Comparison of ENCODE assay signal across 9 cellular contexts in the genomic region with DNA sequence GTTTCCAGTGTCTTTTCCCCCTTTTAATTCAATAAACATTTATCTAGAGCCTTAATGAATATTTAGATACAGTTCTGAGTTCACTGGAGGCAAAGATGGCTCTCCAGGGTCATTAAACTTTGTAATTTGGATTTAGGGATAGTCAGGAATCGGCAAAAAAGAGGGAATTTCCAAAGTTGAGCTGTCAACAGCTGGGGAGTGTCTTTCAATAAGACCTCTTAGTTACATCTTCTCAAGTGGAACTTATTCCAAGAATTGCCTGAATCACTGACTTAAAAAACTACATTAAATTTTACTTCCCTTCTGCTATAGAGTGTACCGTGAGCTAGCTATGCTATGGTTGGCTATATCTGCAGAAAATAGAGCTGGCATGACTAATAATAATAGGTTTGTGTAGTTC. TPM values are rescaled to one million over a fixed set of nuclear protein-coding genes. Genes with fewer than 3 reads are reported as not detected.
DNase-seq lines count a peak whose midpoint lies in the region; ATAC-seq, FAIRE-seq and TF ChIP-seq lines count a peak whose summit lies in the region.
"Had no signal": no experiment of that assay in that cellular context is flagged by ENCODE, and none has a peak within 500 bp of the region (broad histone marks: within the 10 kb centered on the region; RNA-seq: fewer than 3 reads in every experiment).

No MANE protein-coding gene starts in this region.

- H3K27ac ChIP-seq in heart right ventricle, result peak overlapping the region; percentile 90 to 98 (median 92)
- H3K27ac ChIP-seq in GM12878 (ENCODE audit: control insufficient read depth, insufficient read depth), result peak overlapping the region; percentile 86
- peak overlapping the region; percentile 98 to 99 for H3K27ac ChIP-seq in uterus

- 17 to 39% methylated on average over 2 of the region's 2 CpGs for WGBS in heart right ventricle, 2 donors
- WGBS in GM12878 (ENCODE audit: insufficient coverage, insufficient replicate concordance, low lambda C conversion rate, missing lambda C conversion rate), result 8% methylated on average over 2 of the region's 2 CpGs

- ATAC-seq in heart right ventricle (no peak), GM12878 (no peak), memory B cell (ENCODE audit: low read depth) (no peak), GM21576 (IDR thresholded peaks at IDR 0.05; ENCODE audit: unreplicated experiment) (no peak)

- RAD21 ChIA-PET in GM12878 (lab: Charles Lee; ENCODE audit: unreplicated experiment), result interaction anchor here (0.7 to 2.2 kb wide), 30 partner anchors 11 to 166 kb away, joined by 3 to 73 read pairs (median 7); no protein-coding TSS in a partner anchor

- H3K27ac Mint-ChIP-seq in memory B cell, result peak overlapping the region; percentile 96

- H3K27me3 ChIP-seq in heart right ventricle (no peaks in the 10 kb centered on the region), GM12878 (replicated peaks in 1 of 2; ENCODE audit: control insufficient read depth in 2 of 2, insufficient read depth in 2 of 2, low read length in 1 of 2) (no peaks in the 10 kb centered on the region), uterus (no peaks in the 10 kb centered on the region)

- peak overlapping the region; percentile 96 for H3K4me3 Mint-ChIP-seq in memory B cell

- no peaks in the 10 kb centered on the region for H3K36me3 ChIP-seq in heart right ventricle
- H3K36me3 ChIP-seq in GM12878 (ENCODE audit: control insufficient read depth in 2 of 2, insufficient read depth in 2 of 2, low read length in 1 of 2), result no peaks in the 10 kb centered on the region; a peak in 1 of 4 replicates
- no peaks in the 10 kb centered on the region for H3K36me3 ChIP-seq in uterus

- POLR2A ChIA-PET in GM12878 (lab: Charles Lee), result interaction anchor here (0.6 to 2.2 kb wide), 16 partner anchors 11 to 123 kb away, joined by 3 to 24 read pairs (median 6); no protein-coding TSS in a partner anchor

- H3K4me1 ChIP-seq in heart right ventricle (peaks cover 5 to 61% (median 40%) of the 10 kb centered on the region in 9 donors), GM12878 (ENCODE audit: control insufficient read depth, insufficient read depth, low read length) (peaks cover 11% of the 10 kb centered on the region), uterus (peaks cover 0 to 7% of the 10 kb centered on the region in 2 donors)

- TF ChIP-seq CTCF in heart right ventricle (IDR thresholded peaks at IDR 0.05) (no peak), GM12878 (IDR thresholded peaks at IDR 0.05 in 2 of 3, conservative IDR thresholded peaks at IDR 0.05 in 1 of 3; ENCODE audit: control insufficient read depth in 2 of 3, extremely low read depth in 1 of 3, insufficient read depth in 1 of 3, low read depth in 3 of 3, low read length in 3 of 3) (no peak), uterus (IDR thresholded peaks at IDR 0.05) (no peak)

- H2AFZ ChIP-seq in GM12878 (ENCODE audit: control insufficient read depth, low read depth, low read length), result no peak overlapping the region

- FAIRE-seq in GM12878 (lab: Jason Lieb, UNC), result no peak
- FAIRE-seq: TTC549 had no signal

- H3K9ac ChIP-seq in GM12878 (ENCODE audit: control insufficient read depth, insufficient read depth, low read length), result peak overlapping the region; percentile 86

- H3K9me3 Mint-ChIP-seq in memory B cell, result no peaks in the 10 kb centered on the region

- H3K27me3 Mint-ChIP-seq in memory B cell, result no peaks in the 10 kb centered on the region

- intact Hi-C loops in heart right ventricle (cut with DNase I) (loop anchor here (5.0 to 10.0 kb wide), 12 partner anchors 42 to 167 kb away; no protein-coding TSS in a partner anchor), cardiac septum (cut with DNase I) (loop anchor here (5.0 kb wide), 5 partner anchors 42 to 242 kb away; partner anchors contain the start of gene ESD), GM12878 (cut with micrococcal nuclease; ENCODE audit: unreplicated experiment) (loop anchor here (2.0 to 5.0 kb wide), 2 partner anchors 24 to 112 kb away; no protein-coding TSS in a partner anchor), uterus (cut with DNase I; ENCODE audit: low total_unique reads) (loop anchor here (5.0 kb wide), 1 partner anchor 167 kb away; no protein-coding TSS in a partner anchor)

- no TSS peak for BruUV-seq in GM12878 (replicated peaks; lab: Mats Ljungman, UMichigan)

- SMC1A ChIA-PET in GM12878 (lab: Charles Lee; ENCODE audit: uncharacterized antibody, unreplicated experiment), result interaction anchor here (0.7 to 2.2 kb wide), 43 partner anchors 9 to 182 kb away, joined by 3 to 124 read pairs (median 7); no protein-coding TSS in a partner anchor

- in situ Hi-C loops in GM12878 (cut with MboI), result loop anchor here (5.0 to 10.0 kb wide), 2 partner anchors 172 to 380 kb away; no protein-coding TSS in a partner anchor

- no peaks in the 10 kb centered on the region; the same call in 1 of the 2 replicates for H4K20me1 ChIP-seq in GM12878 (ENCODE audit: control insufficient read depth, insufficient read depth)

- H3K36me3 Mint-ChIP-seq in memory B cell, result no peaks in the 10 kb centered on the region

- TF ChIP-seq POLR2A in GM12878 (IDR thresholded peaks at IDR 0.05; ENCODE audit: low read depth, low read length) (no peak), uterus (IDR thresholded peaks at IDR 0.05) (no peak)

- no peak for TF ChIP-seq EP300 in GM12878 (IDR thresholded peaks at IDR 0.05; ENCODE audit: borderline replicate concordance in 1 of 2, control insufficient read depth in 1 of 2, low read depth in 2 of 2, low read length in 2 of 2)

- peak overlapping the region; percentile 80 for H3K4me2 ChIP-seq in GM12878 (ENCODE audit: control insufficient read depth, insufficient read depth)

- H3K4me1 Mint-ChIP-seq in memory B cell, result peaks cover 39% of the 10 kb centered on the region

- H3K9me3 ChIP-seq in heart right ventricle (no peaks in the 10 kb centered on the region), GM12878 (replicated peaks; ENCODE audit: control insufficient read depth, insufficient read depth, low read length) (no peaks in the 10 kb centered on the region), uterus (no peaks in the 10 kb centered on the region)

- H3K79me2 ChIP-seq in GM12878 (ENCODE audit: control insufficient read depth, insufficient read depth, low read length), result peaks cover 77% of the 10 kb centered on the region

- peak overlapping the region; percentile 73 to 100 (median 94) for H3K4me3 ChIP-seq in heart right ventricle
- H3K4me3 ChIP-seq in GM12878, result peak overlapping the region; percentile 70
- peak overlapping the region; percentile 98 to 99 for H3K4me3 ChIP-seq in uterus

- CTCF ChIA-PET in GM12878 (lab: Yijun Ruan, JAX), result interaction anchor here (0.7 to 2.2 kb wide), 26 partner anchors 8 to 170 kb away, joined by 3 to 16 read pairs (median 3); no protein-coding TSS in a partner anchor

- TF ChIP-seq RAD21 in GM12878 (IDR thresholded peaks at IDR 0.05; ENCODE audit: insufficient read depth, low read depth, low read length), result no peak

- no peak for DNase-seq in heart right ventricle
- DNase-seq in cardiac septum (ENCODE audit: low spot score), result no peak
- no peak for DNase-seq in GM12878 (ENCODE audit: low read depth, low spot score)
- no peak for DNase-seq in memory B cell (ENCODE audit: low spot score in 2 of 2)
- no peak for DNase-seq in uterus
- no peak for DNase-seq in NCI-H1105 (lab: John Stamatoyannopoulos, UW)
- no peak for DNase-seq in activated CD4-positive, alpha-beta T cell treated with anti-CD3 and anti-CD28 coated beads for 1 hour

TF ChIP-seq in GM12878, 131 proteins besides CTCF, POLR2A, EP300 and RAD21 (continues in another document):
- no peak for TF ChIP-seq SMAD5 (IDR thresholded peaks at IDR 0.05; ENCODE audit: low read depth)
- TF ChIP-seq, protein P1, sequence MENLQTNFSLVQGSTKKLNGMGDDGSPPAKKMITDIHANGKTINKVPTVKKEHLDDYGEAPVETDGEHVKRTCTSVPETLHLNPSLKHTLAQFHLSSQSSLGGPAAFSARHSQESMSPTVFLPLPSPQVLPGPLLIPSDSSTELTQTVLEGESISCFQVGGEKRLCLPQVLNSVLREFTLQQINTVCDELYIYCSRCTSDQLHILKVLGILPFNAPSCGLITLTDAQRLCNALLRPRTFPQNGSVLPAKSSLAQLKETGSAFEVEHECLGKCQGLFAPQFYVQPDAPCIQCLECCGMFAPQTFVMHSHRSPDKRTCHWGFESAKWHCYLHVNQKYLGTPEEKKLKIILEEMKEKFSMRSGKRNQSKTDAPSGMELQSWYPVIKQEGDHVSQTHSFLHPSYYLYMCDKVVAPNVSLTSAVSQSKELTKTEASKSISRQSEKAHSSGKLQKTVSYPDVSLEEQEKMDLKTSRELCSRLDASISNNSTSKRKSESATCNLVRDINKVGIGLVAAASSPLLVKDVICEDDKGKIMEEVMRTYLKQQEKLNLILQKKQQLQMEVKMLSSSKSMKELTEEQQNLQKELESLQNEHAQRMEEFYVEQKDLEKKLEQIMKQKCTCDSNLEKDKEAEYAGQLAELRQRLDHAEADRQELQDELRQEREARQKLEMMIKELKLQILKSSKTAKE (IDR thresholded peaks at IDR 0.05; ENCODE audit: low read depth, poor library complexity, severe bottlenecking), result peak; percentile 2

RNA-seq across cellular contexts. Expression of gene LRCH1, which starts 2.0 kb away (rescaled TPM):
- total RNA-seq in heart right ventricle (10 to 100 TPM; 10.1 to 20.3 (median 13.8) TPM), cardiac septum (19.3 TPM), GM12878 (2014; rRNA removed) (13.2 and 13.8 TPM in 2 replicates), GM12878 (2014; rRNA removed; fragmentation: Illumina TruSeq; extraction: Trizol) (16.8 and 17.5 TPM in 2 replicates), GM12878 (2021) (23.3 and 24.0 TPM in 2 replicates), uterus (10 to 100 TPM; 29.1 to 55.6 (median 36.2) TPM)
- polyA plus RNA-seq in heart right ventricle (1 to 10 TPM; 4.1 to 5.9 TPM), GM12878 (2011; rRNA removed) (48.9 and 51.6 TPM in 2 replicates), GM12878 (2014; fragmentation: Illumina TruSeq; extraction: Trizol) (20.0 and 23.4 TPM in 2 replicates), GM12878 (2014; fragmentation: Nextera tagmentation; extraction: Ambion mirVana) (1 to 10 TPM; 5.3 to 5.4 TPM), GM12878 (2014; rRNA removed) (13.8 and 15.6 TPM in 2 replicates), GM12878 (2016; fragmentation: Nextera tagmentation; extraction: Ambion mirVana) (1 to 10 TPM; 7.9 to 9.2 TPM)
- 234 and 245 TPM in 2 replicates for total RNA-seq in GM12878 (2013; cell fraction: nucleolus; rRNA removed)
- polyA plus RNA-seq in GM12878 (2011; ENCODE audit: low read depth), result 11.3 TPM
- 21.1 and 23.9 TPM in 2 replicates for polyA plus RNA-seq in GM12878 (2011; cell fraction: cytosol; rRNA removed)
- polyA plus RNA-seq in GM12878 (2011; cell fraction: nucleus; rRNA removed), result 43.0 and 54.0 TPM in 2 replicates
- polyA plus RNA-seq in GM12878 (2012), result 16.7 and 24.5 TPM in 2 replicates
- polyA minus RNA-seq in GM12878 (2011; rRNA and poly(A)+ RNA removed), result 76.0 and 94.2 TPM in 2 replicates
- polyA minus RNA-seq in GM12878 (2011; cell fraction: cytosol; rRNA and poly(A)+ RNA removed), result 19.8 and 21.5 TPM in 2 replicates
- polyA minus RNA-seq in GM12878 (2011; cell fraction: nucleus; rRNA and poly(A)+ RNA removed), result 103 and 119 TPM in 2 replicates
